Comparison of ENCODE assay signal across 22 cellular contexts in the genomic region with DNA sequence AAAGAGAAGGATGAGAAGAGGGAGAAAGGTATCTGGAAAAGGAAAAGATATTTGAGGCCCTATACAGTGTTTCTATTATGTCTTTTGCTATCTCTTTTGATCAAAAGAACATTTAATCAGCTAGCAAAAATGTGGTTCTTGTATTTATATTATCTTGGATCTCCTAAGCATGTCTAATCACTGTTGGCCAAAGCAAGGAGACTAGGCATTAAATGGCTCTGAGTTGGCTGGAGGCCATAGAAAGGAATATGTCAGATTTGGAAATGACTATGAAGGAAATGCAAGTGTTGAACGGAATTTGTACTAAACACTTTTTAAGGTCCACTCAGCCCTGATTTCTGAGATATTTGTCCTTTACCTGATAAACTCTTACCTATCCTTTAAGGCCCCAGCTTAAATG. TPM values are rescaled to one million over a fixed set of nuclear protein-coding genes. Genes with fewer than 3 reads are reported as not detected.
"Had no signal": no experiment of that assay in that cellular context is flagged by ENCODE, and none has a peak within 500 bp of the region (broad histone marks: within the 10 kb centered on the region; RNA-seq: fewer than 3 reads in every experiment).

No MANE protein-coding gene starts in this region.

- H3K4me3 ChIP-seq: left lung, neural progenitor cell, thyroid gland, uterus had no signal

- H3K27ac ChIP-seq: epithelial cell of prostate, left lung, neural progenitor cell, thyroid gland, uterus had no signal

- H3K4me3 Mint-ChIP-seq: activated CD4-positive, alpha-beta memory T cell treated with anti-CD3 and anti-CD28 coated beads, Interleukin-2, amount 10 ng/mL, durations not matched to agents 7 days and 5 days; neural progenitor cell; stimulated activated memory B cell treated with anti-CD40 and anti-IgM and Interleukin-4, amounts not matched to agents 10 μg/mL and 1 μg/mL and 100 μg/mL, for 72 hours; T-helper 17 cell; WTC11 had no signal

- H3K4me1 Mint-ChIP-seq: neural progenitor cell; stimulated activated memory B cell treated with anti-CD40 and anti-IgM and Interleukin-4, amounts not matched to agents 10 μg/mL and 1 μg/mL and 100 μg/mL, for 72 hours; T-helper 17 cell; WTC11 had no signal

- H3K27me3 ChIP-seq: left lung, neural progenitor cell, thyroid gland, uterus had no signal

- H3K27me3 Mint-ChIP-seq: stimulated activated memory B cell treated with anti-CD40 and anti-IgM and Interleukin-4, amounts not matched to agents 10 μg/mL and 1 μg/mL and 100 μg/mL, for 72 hours; T-helper 17 cell had no signal

- H3K9me3 Mint-ChIP-seq: activated CD4-positive, alpha-beta memory T cell treated with anti-CD3 and anti-CD28 coated beads, Interleukin-2, amount 10 ng/mL, durations not matched to agents 7 days and 5 days; activated naive CD4-positive, alpha-beta T cell treated with anti-CD3 and anti-CD28 coated beads, Interleukin-2, amount 50 U/mL, for 72 hours; neural progenitor cell; stimulated activated memory B cell treated with anti-CD40 and anti-IgM and Interleukin-4, amounts not matched to agents 10 μg/mL and 1 μg/mL and 100 μg/mL, for 72 hours; WTC11 had no signal

- DNase-seq: activated CD4-positive, alpha-beta memory T cell treated with anti-CD3 and anti-CD28 coated beads, Interleukin-2, amount 10 ng/mL, durations not matched to agents 7 days and 5 days; activated CD4-positive, alpha-beta T cell treated with anti-CD3 and anti-CD28 coated beads for 4 hours; activated gamma-delta T cell; activated T-cell treated with anti-CD3 and anti-CD28 coated beads, Interleukin-2, amount 50 U/mL, for 48 hours; kidney; left lung; mammary epithelial cell; stimulated activated CD4-positive, alpha-beta T cell treated with anti-CD3 and anti-CD28 coated beads, Interleukin-12 subunit alpha, Interleukin-12 subunit beta, amount 100 ng/mL, for 4 hours; T-helper 17 cell; thyroid gland; uterus had no signal

- H3K36me3 ChIP-seq: left lung, neural progenitor cell, thyroid gland, uterus had no signal

- H3K9me3 ChIP-seq: left lung, thyroid gland, uterus had no signal

- H3K27ac Mint-ChIP-seq: activated CD4-positive, alpha-beta memory T cell treated with anti-CD3 and anti-CD28 coated beads, Interleukin-2, amount 10 ng/mL, durations not matched to agents 7 days and 5 days; activated naive CD4-positive, alpha-beta T cell treated with anti-CD3 and anti-CD28 coated beads, Interleukin-2, amount 50 U/mL, for 72 hours; neural progenitor cell; stimulated activated memory B cell treated with anti-CD40 and anti-IgM and Interleukin-4, amounts not matched to agents 10 μg/mL and 1 μg/mL and 100 μg/mL, for 72 hours; T-helper 17 cell; WTC11 had no signal

- H2AFZ ChIP-seq: neural progenitor cell had no signal

- H3K9ac ChIP-seq: neural progenitor cell had no signal

- H3K36me3 Mint-ChIP-seq: activated naive CD4-positive, alpha-beta T cell treated with anti-CD3 and anti-CD28 coated beads, Interleukin-2, amount 50 U/mL, for 72 hours; neural progenitor cell; WTC11 had no signal

- H3K4me2 ChIP-seq: neural progenitor cell had no signal

- ATAC-seq: activated naive CD4-positive, alpha-beta T cell treated with anti-CD3 and anti-CD28 coated beads, Interleukin-2, amount 50 U/mL, for 72 hours; left lung; stimulated activated memory B cell treated with anti-CD40 and anti-IgM and Interleukin-4, amounts not matched to agents 10 μg/mL and 1 μg/mL and 100 μg/mL, for 72 hours; T-helper 17 cell; WTC11 had no signal

- H3K4me1 ChIP-seq: left lung, neural progenitor cell, thyroid gland, uterus had no signal

RNA-seq across cellular contexts. Expression of a gene that starts 37.5 kb away (rescaled TPM):
- total RNA-seq: activated CD4-positive, alpha-beta memory T cell treated with anti-CD3 and anti-CD28 coated beads, Interleukin-2, amount 10 ng/mL, durations not matched to agents 7 days and 5 days; activated naive CD4-positive, alpha-beta T cell treated with anti-CD3 and anti-CD28 coated beads, Interleukin-2, amount 50 U/mL, for 72 hours; bronchial epithelial cell; chondrocyte; dermis microvascular lymphatic vessel endothelial cell; fibroblast of lung; kidney; left lung; mammary epithelial cell; osteocyte; pulmonary artery endothelial cell; T-helper 17 cell; thyroid gland; uterus; WTC11 had no signal
- polyA plus RNA-seq: fibroblast of lung, mammary epithelial cell had no signal

RNA-seq across cellular contexts. Expression of a gene that starts 56.6 kb away (rescaled TPM):
- total RNA-seq: bronchial epithelial cell, chondrocyte, dermis microvascular lymphatic vessel endothelial cell, fibroblast of lung, mammary epithelial cell, osteocyte, pulmonary artery endothelial cell, uterus had no signal
